In genomic region chr20:2537101-2537500, GRCh38 we compare ENCODE assay signal across 27 cellular contexts. TPM values are rescaled to one million over a fixed set of nuclear protein-coding genes. Genes with fewer than 3 reads are reported as not detected.
"Had no signal": no experiment of that assay in that cellular context is flagged by ENCODE, and none has a peak within 500 bp of the region (broad histone marks: within the 10 kb centered on the region; RNA-seq: fewer than 3 reads in every experiment).

No MANE protein-coding gene starts in this region.

- H3K9me3 ChIP-seq: stomach, suprapubic skin, testis, thoracic aorta, thyroid gland, tibial artery, tibial nerve, transverse colon, upper lobe of left lung, upper lobe of right lung, uterus, vagina had no signal

- H3K4me3 ChIP-seq: stomach, suprapubic skin, testis, thoracic aorta, thyroid gland, tibial artery, tibial nerve, transverse colon, upper lobe of left lung, upper lobe of right lung, uterus, vagina had no signal

- H3K36me3 ChIP-seq: stomach, suprapubic skin, thoracic aorta, thyroid gland, tibial artery, tibial nerve, transverse colon, upper lobe of left lung, upper lobe of right lung, uterus, vagina had no signal

- ATAC-seq: stimulated activated effector memory CD8-positive, alpha-beta T cell treated with anti-CD3 and anti-CD28 coated beads, Interleukin-12 subunit alpha, Interleukin-12 subunit beta, amount 100 ng/mL, for 72 hours; stimulated activated memory B cell treated with anti-CD40 and anti-IgM and Interleukin-4, amounts not matched to agents 10 μg/mL and 1 μg/mL and 100 μg/mL, for 72 hours; stimulated activated naive B cell treated with anti-CD40 and anti-IgM and Interleukin-4, amounts not matched to agents 10 μg/mL and 1 μg/mL and 100 μg/mL, for 72 hours; stimulated activated naive CD8-positive, alpha-beta T cell treated with anti-CD3 and anti-CD28 coated beads, Interleukin-15, amount 100 ng/mL, for 72 hours; stimulated activated naive CD8-positive, alpha-beta T cell treated with anti-CD3 and anti-CD28 coated beads, Interleukin-15, Interleukin-2, amounts not matched to agents 100 U/mL and 50 U/mL, for 24 hours; upper lobe of right lung had no signal

- H3K27ac ChIP-seq: stomach, suprapubic skin, thoracic aorta, thyroid gland, tibial artery, tibial nerve, transverse colon, upper lobe of left lung, upper lobe of right lung, uterus, vagina had no signal

- H3K27me3 ChIP-seq: testis, thyroid gland, upper lobe of left lung, uterus, vagina had no signal

- DNase-seq: stimulated activated CD4-positive, alpha-beta T cell treated with anti-CD3 and anti-CD28 coated beads, Interleukin-2, amount 100 ng/mL, for 48 hours; stimulated activated CD4-positive, alpha-beta T cell treated with anti-CD3 and anti-CD28 coated beads, Interleukin-4, amount 100 ng/mL, for 1 hour; stimulated activated CD4-positive, alpha-beta T cell treated with anti-CD3 and anti-CD28 coated beads, Interleukin-4, amount 100 ng/mL, for 24 hours; stimulated activated CD4-positive, alpha-beta T cell treated with anti-CD3 and anti-CD28 coated beads, Interleukin-4, amount 100 ng/mL, for 4 hours; stimulated activated CD8-positive, alpha-beta memory T cell treated with anti-CD3 and anti-CD28 coated beads, Interleukin-4, amount 100 ng/mL, for 48 hours; stimulated activated naive B cell treated with anti-CD40 and anti-IgM and Interleukin-4, amounts not matched to agents 10 μg/mL and 1 μg/mL and 100 μg/mL, for 72 hours; stimulated activated naive CD4-positive, alpha-beta T cell; stimulated activated naive CD4-positive, alpha-beta T cell treated with Interleukin-2 at 50 U/mL for 16 hours; stimulated activated naive CD8-positive, alpha-beta T cell treated with anti-CD3 and anti-CD28 coated beads, Interleukin-15, amount 100 ng/mL, for 72 hours; stimulated activated naive CD8-positive, alpha-beta T cell treated with anti-CD3 and anti-CD28 coated beads, Interleukin-15, Interleukin-2, amounts not matched to agents 100 U/mL and 50 U/mL, for 24 hours; stomach; substantia nigra; testis; thyroid gland; tibial artery; transverse colon; trophoblast cell; upper lobe of right lung; uterus had no signal

- H3K4me1 ChIP-seq: stomach, suprapubic skin, tibial artery, transverse colon, upper lobe of left lung, upper lobe of right lung, uterus, vagina had no signal

RNA-seq across cellular contexts. Expression of gene TMC2, which starts 0.7 kb away (rescaled TPM):
- total RNA-seq: stomach, suprapubic skin, thoracic aorta, transverse colon, ureter, uterus, vagina had no signal
